1 cellular context compared by ENCODE assay signal in the genomic region with DNA sequence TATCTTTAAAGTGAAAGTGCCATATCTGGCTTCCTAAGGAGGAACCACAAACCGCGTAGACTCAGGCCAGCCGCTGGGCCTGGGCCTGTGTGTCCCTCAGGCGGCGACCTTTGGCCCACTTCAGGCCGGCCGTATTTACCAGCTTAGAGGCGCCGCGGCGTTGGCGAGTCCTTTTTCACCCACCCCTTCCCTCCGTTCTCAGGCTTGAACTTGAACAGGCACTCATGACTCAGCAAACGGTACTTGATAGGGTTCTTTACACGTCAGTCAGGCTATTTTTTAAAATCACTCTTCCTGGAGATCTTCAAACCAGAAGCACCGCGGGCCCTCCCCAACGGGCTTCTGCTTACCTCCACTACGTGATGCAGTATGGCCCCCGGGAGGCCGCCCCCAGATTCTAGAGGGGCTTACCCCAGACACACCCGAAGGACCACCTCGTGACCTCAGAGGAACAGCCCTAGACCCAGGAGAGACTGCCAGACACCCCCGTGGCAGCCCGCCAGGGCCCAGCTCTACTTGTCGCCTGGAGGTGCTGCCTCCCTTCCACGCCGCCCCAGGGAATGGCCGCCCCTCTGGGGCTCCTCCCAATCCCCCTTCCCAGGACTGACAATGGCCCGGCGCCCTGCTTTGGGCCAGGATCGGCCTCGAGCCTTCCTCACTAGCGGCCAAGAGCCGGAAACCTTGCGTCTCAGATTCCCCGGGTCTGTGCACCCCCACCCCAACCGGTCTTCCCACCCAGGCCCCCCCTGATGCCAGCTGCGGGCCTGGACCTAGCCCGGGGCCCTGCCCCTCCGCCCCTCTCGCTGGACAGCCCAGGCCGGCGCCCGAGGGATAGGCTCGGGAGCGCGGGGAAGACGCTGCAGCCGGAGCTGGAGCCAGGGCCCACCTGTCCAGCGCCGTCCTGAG.
TF ChIP-seq lines count a peak whose summit lies in the region.

No MANE protein-coding gene starts in this region.

TF ChIP-seq in K562, 482 proteins besides CTCF, POLR2A, EP300 and RAD21 (continued from another document and continues in another):
- TF ChIP-seq, protein P1, sequence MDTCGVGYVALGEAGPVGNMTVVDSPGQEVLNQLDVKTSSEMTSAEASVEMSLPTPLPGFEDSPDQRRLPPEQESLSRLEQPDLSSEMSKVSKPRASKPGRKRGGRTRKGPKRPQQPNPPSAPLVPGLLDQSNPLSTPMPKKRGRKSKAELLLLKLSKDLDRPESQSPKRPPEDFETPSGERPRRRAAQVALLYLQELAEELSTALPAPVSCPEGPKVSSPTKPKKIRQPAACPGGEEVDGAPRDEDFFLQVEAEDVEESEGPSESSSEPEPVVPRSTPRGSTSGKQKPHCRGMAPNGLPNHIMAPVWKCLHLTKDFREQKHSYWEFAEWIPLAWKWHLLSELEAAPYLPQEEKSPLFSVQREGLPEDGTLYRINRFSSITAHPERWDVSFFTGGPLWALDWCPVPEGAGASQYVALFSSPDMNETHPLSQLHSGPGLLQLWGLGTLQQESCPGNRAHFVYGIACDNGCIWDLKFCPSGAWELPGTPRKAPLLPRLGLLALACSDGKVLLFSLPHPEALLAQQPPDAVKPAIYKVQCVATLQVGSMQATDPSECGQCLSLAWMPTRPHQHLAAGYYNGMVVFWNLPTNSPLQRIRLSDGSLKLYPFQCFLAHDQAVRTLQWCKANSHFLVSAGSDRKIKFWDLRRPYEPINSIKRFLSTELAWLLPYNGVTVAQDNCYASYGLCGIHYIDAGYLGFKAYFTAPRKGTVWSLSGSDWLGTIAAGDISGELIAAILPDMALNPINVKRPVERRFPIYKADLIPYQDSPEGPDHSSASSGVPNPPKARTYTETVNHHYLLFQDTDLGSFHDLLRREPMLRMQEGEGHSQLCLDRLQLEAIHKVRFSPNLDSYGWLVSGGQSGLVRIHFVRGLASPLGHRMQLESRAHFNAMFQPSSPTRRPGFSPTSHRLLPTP (IDR thresholded peaks at IDR 0.05; ENCODE audit: borderline replicate concordance, extremely low read depth, insufficient read length): no peak
- TF ChIP-seq MNT (conservative IDR thresholded peaks at IDR 0.05): peak; percentile 49 to 64; a peak in 3 of 4 replicates
- no peak for TF ChIP-seq TSHZ1 (CRISPR knock-in tag; IDR thresholded peaks at IDR 0.05)
- peak; percentile 86 for TF ChIP-seq RBFOX2 (IDR thresholded peaks at IDR 0.05; ENCODE audit: low read depth, low read length)
- 0 out of 2 replicates have a peak, but pooled peaks have one; percentile 51 for TF ChIP-seq HDGF (IDR thresholded peaks at IDR 0.05)
- TF ChIP-seq BACH1 (tag; IDR thresholded peaks at IDR 0.05): peak; percentile 99
- peak; percentile 46; the same call in 1 of the 2 replicates for TF ChIP-seq GATAD2A (IDR thresholded peaks at IDR 0.05)
- no peak for TF ChIP-seq DIDO1 (tag; IDR thresholded peaks at IDR 0.05; ENCODE audit: low read depth)
- TF ChIP-seq CREM (IDR thresholded peaks at IDR 0.05; ENCODE audit: low read depth): peak; percentile 83
- TF ChIP-seq HNRNPUL1 (IDR thresholded peaks at IDR 0.05; ENCODE audit: low read length): no peak
- TF ChIP-seq, protein P2, sequence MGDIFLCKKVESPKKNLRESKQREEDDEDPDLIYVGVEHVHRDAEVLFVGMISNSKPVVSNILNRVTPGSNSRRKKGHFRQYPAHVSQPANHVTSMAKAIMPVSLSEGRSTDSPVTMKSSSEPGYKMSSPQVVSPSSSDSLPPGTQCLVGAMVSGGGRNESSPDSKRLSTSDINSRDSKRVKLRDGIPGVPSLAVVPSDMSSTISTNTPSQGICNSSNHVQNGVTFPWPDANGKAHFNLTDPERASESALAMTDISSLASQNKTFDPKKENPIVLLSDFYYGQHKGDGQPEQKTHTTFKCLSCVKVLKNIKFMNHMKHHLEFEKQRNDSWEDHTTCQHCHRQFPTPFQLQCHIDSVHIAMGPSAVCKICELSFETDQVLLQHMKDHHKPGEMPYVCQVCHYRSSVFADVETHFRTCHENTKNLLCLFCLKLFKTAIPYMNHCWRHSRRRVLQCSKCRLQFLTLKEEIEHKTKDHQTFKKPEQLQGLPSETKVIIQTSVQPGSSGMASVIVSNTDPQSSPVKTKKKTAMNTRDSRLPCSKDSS (IDR thresholded peaks at IDR 0.05; ENCODE audit: low read depth, partially characterized antibody): no peak
- no peak for TF ChIP-seq NELFE (IDR thresholded peaks at IDR 0.05; ENCODE audit: insufficient read depth, insufficient read length)
- TF ChIP-seq XRCC3 (IDR thresholded peaks at IDR 0.05): no peak
- no peak; the same call in 1 of the 2 replicates for TF ChIP-seq RAD51 (IDR thresholded peaks at IDR 0.05; ENCODE audit: borderline replicate concordance, low read depth)
- TF ChIP-seq JUND (IDR thresholded peaks at IDR 0.05; ENCODE audit: borderline replicate concordance, low read depth, low read length): peak; percentile 83
- peak; percentile 73; the same call in 1 of the 3 replicates for TF ChIP-seq JUND (tag; IDR thresholded peaks at IDR 0.05; ENCODE audit: borderline replicate concordance, low read depth, low read length)
- TF ChIP-seq KDM4B (IDR thresholded peaks at IDR 0.05; ENCODE audit: borderline replicate concordance in 2 of 2, low read depth in 1 of 2): no peak; a peak in 1 of 4 replicates
- TF ChIP-seq ZFP30 (CRISPR knock-in tag; IDR thresholded peaks at IDR 0.05; ENCODE audit: borderline replicate concordance): no peak
- TF ChIP-seq TBP (optimal IDR thresholded peaks at IDR 0.05; ENCODE audit: low read depth, low read length): peak; percentile 66
- TF ChIP-seq ZNF23 (CRISPR knock-in tag; IDR thresholded peaks at IDR 0.05): no peak
- no peak for TF ChIP-seq ADNP (tag; IDR thresholded peaks at IDR 0.05)
- peak; percentile 68 for TF ChIP-seq ZNF175 (CRISPR knock-in tag; IDR thresholded peaks at IDR 0.05; ENCODE audit: low read depth)
- peak; percentile 84; the same call in 1 of the 2 replicates for TF ChIP-seq GATAD2B (IDR thresholded peaks at IDR 0.05; ENCODE audit: borderline replicate concordance)
- peak; percentile 71 for TF ChIP-seq CBFA2T2 (conservative IDR thresholded peaks at IDR 0.05)
- no peak for TF ChIP-seq ZNF830 (CRISPR knock-in tag; IDR thresholded peaks at IDR 0.05)
- peak; percentile 84 for TF ChIP-seq FOSL1 (tag; conservative IDR thresholded peaks at IDR 0.05)
- TF ChIP-seq EP400 (IDR thresholded peaks at IDR 0.05): peak; percentile 87
- no peak for TF ChIP-seq SPI1 (IDR thresholded peaks at IDR 0.05; ENCODE audit: borderline replicate concordance, low read depth, low read length)
- no peak for TF ChIP-seq ZNF583 (CRISPR knock-in tag; IDR thresholded peaks at IDR 0.05)
- no peak; the same call in 1 of the 2 replicates for TF ChIP-seq ETS1 (conservative IDR thresholded peaks at IDR 0.05; ENCODE audit: control insufficient read depth, low read depth, low read length)
- no peak for TF ChIP-seq THRAP3 (IDR thresholded peaks at IDR 0.05; ENCODE audit: borderline replicate concordance)
- peak; percentile 86 to 93 for TF ChIP-seq FOXK2 (conservative IDR thresholded peaks at IDR 0.05 in 1 of 2, IDR thresholded peaks at IDR 0.05 in 1 of 2; ENCODE audit: low read depth in 2 of 2)
- TF ChIP-seq, protein P3, sequence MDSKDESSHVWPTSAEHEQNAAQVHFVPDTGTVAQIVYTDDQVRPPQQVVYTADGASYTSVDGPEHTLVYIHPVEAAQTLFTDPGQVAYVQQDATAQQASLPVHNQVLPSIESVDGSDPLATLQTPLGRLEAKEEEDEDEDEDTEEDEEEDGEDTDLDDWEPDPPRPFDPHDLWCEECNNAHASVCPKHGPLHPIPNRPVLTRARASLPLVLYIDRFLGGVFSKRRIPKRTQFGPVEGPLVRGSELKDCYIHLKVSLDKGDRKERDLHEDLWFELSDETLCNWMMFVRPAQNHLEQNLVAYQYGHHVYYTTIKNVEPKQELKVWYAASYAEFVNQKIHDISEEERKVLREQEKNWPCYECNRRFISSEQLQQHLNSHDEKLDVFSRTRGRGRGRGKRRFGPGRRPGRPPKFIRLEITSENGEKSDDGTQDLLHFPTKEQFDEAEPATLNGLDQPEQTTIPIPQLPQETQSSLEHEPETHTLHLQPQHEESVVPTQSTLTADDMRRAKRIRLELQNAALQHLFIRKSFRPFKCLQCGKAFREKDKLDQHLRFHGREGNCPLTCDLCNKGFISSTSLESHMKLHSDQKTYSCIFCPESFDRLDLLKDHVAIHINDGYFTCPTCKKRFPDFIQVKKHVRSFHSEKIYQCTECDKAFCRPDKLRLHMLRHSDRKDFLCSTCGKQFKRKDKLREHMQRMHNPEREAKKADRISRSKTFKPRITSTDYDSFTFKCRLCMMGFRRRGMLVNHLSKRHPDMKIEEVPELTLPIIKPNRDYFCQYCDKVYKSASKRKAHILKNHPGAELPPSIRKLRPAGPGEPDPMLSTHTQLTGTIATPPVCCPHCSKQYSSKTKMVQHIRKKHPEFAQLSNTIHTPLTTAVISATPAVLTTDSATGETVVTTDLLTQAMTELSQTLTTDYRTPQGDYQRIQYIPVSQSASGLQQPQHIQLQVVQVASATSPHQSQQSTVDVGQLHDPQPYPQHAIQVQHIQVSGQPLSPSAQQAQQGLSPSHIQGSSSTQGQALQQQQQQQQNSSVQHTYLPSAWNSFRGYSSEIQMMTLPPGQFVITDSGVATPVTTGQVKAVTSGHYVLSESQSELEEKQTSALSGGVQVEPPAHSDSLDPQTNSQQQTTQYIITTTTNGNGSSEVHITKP (IDR thresholded peaks at IDR 0.05; ENCODE audit: partially characterized antibody): peak; percentile 87
- TF ChIP-seq ZNF561 (CRISPR knock-in tag; conservative IDR thresholded peaks at IDR 0.05): no peak
- peak; percentile 65 for TF ChIP-seq HES1 (IDR thresholded peaks at IDR 0.05; ENCODE audit: low read depth)
- TF ChIP-seq SIN3A (IDR thresholded peaks at IDR 0.05; ENCODE audit: borderline replicate concordance in 2 of 2, control insufficient read depth in 1 of 2, low read depth in 2 of 2, low read length in 2 of 2): 0 out of 4 replicates have a peak, but pooled peaks of 1 of the 2 experiments have one; percentile 53
- no peak for TF ChIP-seq BMI1 (IDR thresholded peaks at IDR 0.05; ENCODE audit: low read length)
- no peak for TF ChIP-seq RBM15 (IDR thresholded peaks at IDR 0.05; ENCODE audit: insufficient read depth, low read length)
- TF ChIP-seq NCOA4 (IDR thresholded peaks at IDR 0.05; ENCODE audit: partially characterized antibody): no peak
- peak in 1 of 2 experiments; percentile 21; a peak in 1 of 4 replicates for TF ChIP-seq SRF (CRISPR knock-in tag; IDR thresholded peaks at IDR 0.05)
- TF ChIP-seq DDX20 (tag; IDR thresholded peaks at IDR 0.05; ENCODE audit: low read depth): no peak
- TF ChIP-seq GTF2F1 (IDR thresholded peaks at IDR 0.05; ENCODE audit: low read depth, low read length): peak; percentile 68; the same call in 1 of the 2 replicates
- peak; percentile 54 to 63; a peak in 3 of 4 replicates for TF ChIP-seq NRF1 (conservative IDR thresholded peaks at IDR 0.05 in 1 of 2, IDR thresholded peaks at IDR 0.05 in 1 of 2)
